ENCODE assay signal across 8 cellular contexts in genomic region chr11:44911031-44911814, GRCh38. TPM values are rescaled to one million over a fixed set of nuclear protein-coding genes. Genes with fewer than 3 reads are reported as not detected.
A peak's percentile ranks its signal among the peaks of the same experiment; 100 is the strongest.
DNase-seq lines count a peak whose midpoint lies in the region; ATAC-seq, FAIRE-seq and TF ChIP-seq lines count a peak whose summit lies in the region.

No MANE protein-coding gene starts in this region.

- TF ChIP-seq CTCF in lower leg skin (IDR thresholded peaks at IDR 0.05), result peak in 1 of 3 donors; percentile 72

- peak; percentile 88 for FAIRE-seq in G401.6 (lab: Jason Lieb, UNC)

- ATAC-seq in HG03460 (IDR thresholded peaks at IDR 0.05; ENCODE audit: unreplicated experiment) (peak; percentile 47), GM21619 (IDR thresholded peaks at IDR 0.05; ENCODE audit: unreplicated experiment) (no peak)

- no peak for TF ChIP-seq POLR2A in lower leg skin (IDR thresholded peaks at IDR 0.05)

- peak; percentile 81 for DNase-seq in NCI-H526 treated with DMSO at 0.1 percent for 48 hours (lab: John Stamatoyannopoulos, UW)
- peak; percentile 84 for DNase-seq in activated CD4-positive, alpha-beta T cell treated with anti-CD3 and anti-CD28 coated beads, Interleukin-2, amount 50 U/mL, for 1 hour
- DNase-seq in dermis microvascular lymphatic vessel endothelial cell (ENCODE audit: low read depth in 2 of 2), result peak; percentile 63 to 87
- peak; percentile 88 to 95 for DNase-seq in lower leg skin (ENCODE audit: low spot score in 2 of 2)
- DNase-seq in stimulated activated CD4-positive, alpha-beta T cell treated with anti-CD3 and anti-CD28 coated beads, TNF-alpha, amount 100 ng/mL, for 24 hours (ENCODE audit: low read depth in 3 of 3), result peak; percentile 77 to 83 (median 77)

- 21 to 22% methylated on average over 21 to 24 of the region's 24 CpGs for WGBS in lower leg skin, 2 donors

- H3K4me3 ChIP-seq in lower leg skin (ENCODE audit: low read depth, poor library complexity, severe bottlenecking), result no peak overlapping the region

- intact Hi-C loops in lower leg skin (cut with DNase I; ENCODE audit: low total_unique reads), result loop anchor here (10.0 kb wide), 2 partner anchors 356 to 626 kb away; no protein-coding TSS in a partner anchor

RNA-seq across cellular contexts. Expression of gene TP53I11, which starts 39.5 kb away (rescaled TPM):
- 10.0 and 28.8 TPM in 2 replicates for total RNA-seq in dermis microvascular lymphatic vessel endothelial cell
- 100 to 1,000 TPM in 1 of 4 donors, 10 to 100 TPM in 3; 42.4 to 128 (median 47.2) TPM for total RNA-seq in lower leg skin
